In genomic region chr7:93231264-93231663, GRCh38 we compare ENCODE assay signal across 9 cellular contexts. TPM values are rescaled to one million over a fixed set of nuclear protein-coding genes. Genes with fewer than 3 reads are reported as not detected.
DNase-seq lines count a peak whose midpoint lies in the region; ATAC-seq, FAIRE-seq and TF ChIP-seq lines count a peak whose summit lies in the region.
"Had no signal": no experiment of that assay in that cellular context is flagged by ENCODE, and none has a peak within 500 bp of the region (broad histone marks: within the 10 kb centered on the region; RNA-seq: fewer than 3 reads in every experiment).

No MANE protein-coding gene starts in this region.

- intact Hi-C loops in IMR-90 (cut with micrococcal nuclease) (no loop called here), K562 (cut with micrococcal nuclease) (no loop called here)

- H2AFZ ChIP-seq in ACC112 (ENCODE audit: low read length, unreplicated experiment) (peak overlapping the region; percentile 61), IMR-90 (replicated peaks; ENCODE audit: low read length, poor library complexity) (no peak overlapping the region), K562 (ENCODE audit: low read depth, low read length) (peak overlapping the region; percentile 99)

- H3K9me3 ChIP-seq in IMR-90 (ENCODE audit: control insufficient read depth, insufficient read depth, low read length) (no peaks in the 10 kb centered on the region), K562 (replicated peaks; ENCODE audit: control insufficient read depth, insufficient read depth, low read depth, low read length) (no peaks in the 10 kb centered on the region), mononuclear cell (ENCODE audit: low read depth, low read length) (no peaks in the 10 kb centered on the region)

- H3K79me1 ChIP-seq in IMR-90 (ENCODE audit: low read depth in 1 of 2, low read length in 2 of 2), result peaks cover 16 to 25% of the 10 kb centered on the region in 2 experiments

- no peak overlapping the region for H3K56ac ChIP-seq in IMR-90 (ENCODE audit: extremely low read depth, insufficient read depth, low read length)

- H3K18ac ChIP-seq in IMR-90 (ENCODE audit: low read depth, low read length), result no peak overlapping the region

- no peak for TF ChIP-seq EP300 in K562 (IDR thresholded peaks at IDR 0.05; ENCODE audit: low read length)

- H3K79me2 ChIP-seq in ACC112 (ENCODE audit: control insufficient read depth, insufficient read depth, low read length, unreplicated experiment), result peaks cover 21% of the 10 kb centered on the region
- peaks cover 21% of the 10 kb centered on the region; the same call in 2 of the 3 replicates for H3K79me2 ChIP-seq in K562 (ENCODE audit: control insufficient read depth, insufficient read depth, low read length)

- H3K27ac ChIP-seq in ACC112 (ENCODE audit: low read depth, low read length), result no peak overlapping the region
- no peak overlapping the region for H3K27ac ChIP-seq in IMR-90 (ENCODE audit: insufficient read depth, low read length)
- 0 out of 3 replicates have a peak overlapping the region, but pooled peaks have one; percentile 66 for H3K27ac ChIP-seq in K562 (ENCODE audit: extremely low read depth, low read depth, low read length)

- no peak overlapping the region for H2BK15ac ChIP-seq in IMR-90 (ENCODE audit: low read depth, low read length)

- peaks cover 3% of the 10 kb centered on the region; the same call in 1 of the 2 replicates for H3K9me1 ChIP-seq in IMR-90 (ENCODE audit: insufficient read depth, low read length)
- no peaks in the 10 kb centered on the region for H3K9me1 ChIP-seq in K562 (ENCODE audit: control insufficient read depth, insufficient read depth, low read length)

- H3K36me3 ChIP-seq in ACC112 (ENCODE audit: insufficient read depth, low read length) (no peaks in the 10 kb centered on the region), IMR-90 (ENCODE audit: control insufficient read depth, insufficient read depth, low read length) (no peaks in the 10 kb centered on the region), K562 (ENCODE audit: control insufficient read depth, insufficient read depth, low read length) (no peaks in the 10 kb centered on the region)

- no peak overlapping the region for H4K91ac ChIP-seq in IMR-90 (ENCODE audit: insufficient read depth, low read depth, low read length)

- no peak overlapping the region for H2BK20ac ChIP-seq in IMR-90 (ENCODE audit: low read depth, low read length)

- TF ChIP-seq CTCF in IMR-90 (conservative IDR thresholded peaks at IDR 0.05; ENCODE audit: low read depth, low read length), result no peak
- TF ChIP-seq CTCF in K562 (IDR thresholded peaks at IDR 0.05 in 2 of 3, conservative IDR thresholded peaks at IDR 0.05 in 1 of 3; ENCODE audit: insufficient read depth in 2 of 3, low read depth in 1 of 3, low read length in 3 of 3), result no peak

- no peak overlapping the region for H3K9ac ChIP-seq in IMR-90 (ENCODE audit: low read depth, low read length)
- peak overlapping the region in 1 of 2 experiments; percentile 70; a peak in 2 of 4 replicates for H3K9ac ChIP-seq in K562 (ENCODE audit: insufficient read depth in 1 of 2, low read depth in 2 of 2, low read length in 2 of 2)

- H3K4me3 ChIP-seq in ACC112 (ENCODE audit: low read depth, low read length), result peak overlapping the region; percentile 84
- peak overlapping the region; percentile 80 for H3K4me3 ChIP-seq in IMR-90 (ENCODE audit: insufficient read depth, low read depth, low read length)
- H3K4me3 ChIP-seq in K562, result peak overlapping the region; percentile 62
- H3K4me3 ChIP-seq in mononuclear cell (ENCODE audit: low read length), result peak overlapping the region; percentile 84

- POLR2A ChIA-PET in IMR-90 (lab: Charles Lee; ENCODE audit: unreplicated experiment) (no interaction called here), K562 (lab: Yijun Ruan, JAX) (interaction anchor here (1.2 to 1.3 kb wide), 3 partner anchors 9 to 13 kb away, joined by 4 to 6 read pairs (median 4); no protein-coding TSS in a partner anchor)

- no peak for FAIRE-seq in K562 (lab: Jason Lieb, UNC)

- no peak overlapping the region for H3K23ac ChIP-seq in IMR-90 (ENCODE audit: low read depth, low read length)

- WGBS in IMR-90 (ENCODE audit: extremely low coverage in 2 of 2, insufficient read length in 1 of 2), 2 experiments, result no CpG with 5 or more reads among the region's 5 CpGs
- 9% methylated on average over 5 of the region's 5 CpGs for WGBS in K562 (ENCODE audit: insufficient coverage, low coverage, missing lambda C conversion rate)

- BruUV-seq in IMR-90 (replicated peaks; lab: Mats Ljungman, UMichigan), result no TSS peak
- no TSS peak for BruUV-seq in K562 (replicated peaks; lab: Mats Ljungman, UMichigan)

- H2AK5ac ChIP-seq in IMR-90 (ENCODE audit: low read depth, low read length), result no peak overlapping the region

- peak overlapping the region; percentile 77 for H3K4me2 ChIP-seq in IMR-90 (ENCODE audit: low read depth, low read length)
- peak overlapping the region; percentile 99 for H3K4me2 ChIP-seq in K562 (ENCODE audit: insufficient read depth, low read length)

- no peak overlapping the region for H2BK120ac ChIP-seq in IMR-90 (ENCODE audit: low read depth, low read length)

- dilution Hi-C loops in IMR-90 (cut with HindIII; ENCODE audit: low sequenced_read_pairs, unreplicated experiment), result no loop called here

- no peaks in the 10 kb centered on the region for H3K27me3 ChIP-seq in ACC112 (ENCODE audit: insufficient read depth, low read length)
- peaks cover 4% of the 10 kb centered on the region for H3K27me3 ChIP-seq in IMR-90 (ENCODE audit: control insufficient read depth, insufficient read depth, low read length)
- no peaks in the 10 kb centered on the region for H3K27me3 ChIP-seq in K562 (ENCODE audit: control insufficient read depth in 2 of 2, insufficient read depth in 2 of 2, low read length in 2 of 2)
- H3K27me3 ChIP-seq in mononuclear cell (ENCODE audit: insufficient read depth, low read length), result no peaks in the 10 kb centered on the region

- no peak overlapping the region for H3K14ac ChIP-seq in IMR-90 (replicated peaks; ENCODE audit: low read depth, low read length)

- TF ChIP-seq POLR2A in IMR-90 (IDR thresholded peaks at IDR 0.05; ENCODE audit: low read depth, low read length) (no peak), K562 (conservative IDR thresholded peaks at IDR 0.05) (no peak)

- H4K20me1 ChIP-seq in IMR-90 (ENCODE audit: insufficient read depth, low read length) (no peaks in the 10 kb centered on the region), K562 (replicated peaks; ENCODE audit: control insufficient read depth, insufficient read depth, low read length) (no peaks in the 10 kb centered on the region)

- no peak for TF ChIP-seq RAD21 in IMR-90 (IDR thresholded peaks at IDR 0.05; ENCODE audit: low read length)
- TF ChIP-seq RAD21 in K562 (CRISPR knock-in tag; conservative IDR thresholded peaks at IDR 0.05 in 1 of 2, IDR thresholded peaks at IDR 0.05 in 1 of 2), result no peak

- no peak overlapping the region; the same call in 1 of the 2 replicates for H4K5ac ChIP-seq in IMR-90 (ENCODE audit: low read depth, low read length)

- H3K4me1 ChIP-seq in ACC112 (ENCODE audit: control insufficient read depth, insufficient read depth, low read length, unreplicated experiment), result no peaks in the 10 kb centered on the region
- H3K4me1 ChIP-seq in IMR-90 (ENCODE audit: control insufficient read depth, insufficient read depth, low read length), result no peaks in the 10 kb centered on the region
- no peaks in the 10 kb centered on the region; a peak in 3 of 5 replicates for H3K4me1 ChIP-seq in K562 (replicated peaks in 1 of 2; ENCODE audit: control insufficient read depth in 2 of 2, insufficient read depth in 2 of 2, low read length in 2 of 2)
- peaks cover 14% of the 10 kb centered on the region for H3K4me1 ChIP-seq in mononuclear cell (ENCODE audit: insufficient read depth, low read length)

- no peak for DNase-seq in IMR-90
- DNase-seq in K562 (ENCODE audit: extremely low read depth in 1 of 4, low spot score in 3 of 4), result no peak
- DNase-seq in DMS 273 treated with DMSO at 0.1 percent for 48 hours (lab: John Stamatoyannopoulos, UW), result no peak
- no peak for DNase-seq in activated effector memory CD4-positive, alpha-beta T cell treated with anti-CD3 and anti-CD28 coated beads, Interleukin-2, amount 50 U/mL, for 16 hours
- no peak for DNase-seq in COR-L47 (lab: John Stamatoyannopoulos, UW)
- DNase-seq: activated CD4-positive, alpha-beta T cell treated with anti-CD3 and anti-CD28 coated beads, Interleukin-2, amount 50 U/mL, for 4 hours had no signal

- H2AK9ac ChIP-seq in IMR-90 (replicated peaks; ENCODE audit: low read depth, low read length, poor library complexity), result no peak overlapping the region

- in situ Hi-C loops in IMR-90 (cut with MboI; ENCODE audit: low sequenced_read_pairs), result loop anchor here (25.0 kb wide), 1 partner anchor 981 kb away; no protein-coding TSS in a partner anchor
- in situ Hi-C loops in K562 (cut with MboI), result no loop called here

- CTCF ChIA-PET in IMR-90 (lab: Yijun Ruan, JAX), result interaction anchor here (2.2 kb wide), 1 partner anchor 138 kb away, joined by 9 read pairs; no protein-coding TSS in a partner anchor
- CTCF ChIA-PET in K562 (lab: Yijun Ruan, JAX; ENCODE audit: low intra/inter-chr PET ratio), result no interaction called here

- no peak overlapping the region for H3K4ac ChIP-seq in IMR-90 (ENCODE audit: low read depth, low read length)

- ATAC-seq in IMR-90 (ENCODE audit: low read depth) (no peak), K562 (no peak), GM21619 (IDR thresholded peaks at IDR 0.05; ENCODE audit: unreplicated experiment) (no peak)

- peak overlapping the region; percentile 89 to 100 for H4K8ac ChIP-seq in IMR-90 (ENCODE audit: low read depth in 2 of 2, low read length in 2 of 2)

- no peak overlapping the region for H2BK5ac ChIP-seq in IMR-90 (ENCODE audit: low read depth, low read length, poor library complexity, severe bottlenecking)

RNA-seq across cellular contexts. Expression of gene VPS50, which starts 0.9 kb away (rescaled TPM):
- total RNA-seq in IMR-90 (2012; rRNA removed) (22.0 and 26.7 TPM in 2 replicates), K562 (2014; rRNA removed) (15.8 TPM in 2 replicates), K562 (2014; rRNA removed; fragmentation: Illumina TruSeq; extraction: Trizol) (29.4 and 33.8 TPM in 2 replicates), K562 (2015; rRNA removed; fragmentation: Illumina TruSeq; extraction: Trizol) (20.5 and 24.6 TPM in 2 replicates), K562 (2021) (21.7 and 24.6 TPM in 2 replicates), mononuclear cell (27.4 TPM)
- polyA plus RNA-seq in IMR-90 (2012; rRNA removed) (6.2 and 7.1 TPM in 2 replicates), K562 (2011; rRNA removed) (16.1 and 22.9 TPM in 2 replicates), K562 (2014; fragmentation: Illumina TruSeq; extraction: Trizol) (15.3 and 16.7 TPM in 2 replicates), K562 (2014; fragmentation: Nextera tagmentation; extraction: Ambion mirVana) (10 to 100 TPM; 10.5 to 14.9 TPM), K562 (2014; rRNA removed) (10.5 and 10.7 TPM in 2 replicates)
- polyA plus RNA-seq in IMR-90 (2012; cell fraction: cytosol; rRNA removed), result 1.9 and 8.0 TPM in 2 replicates
- polyA plus RNA-seq in IMR-90 (2012; cell fraction: nucleus; rRNA removed; ENCODE audit: low replicate concordance), result 1.7 and 16.4 TPM in 2 replicates
- total RNA-seq in K562 (2011; cell fraction: chromatin; rRNA removed; ENCODE audit: low replicate concordance), result 24.2 and 68.9 TPM in 2 replicates
- 6.7 and 9.7 TPM in 2 replicates for total RNA-seq in K562 (2011; cell fraction: nucleolus; rRNA removed)
- total RNA-seq in K562 (2011; cell fraction: nucleoplasm; rRNA removed), result 22.9 and 30.3 TPM in 2 replicates
- polyA plus RNA-seq in K562 (2011; cell fraction: cytosol; rRNA removed), result 3.6 and 4.6 TPM in 2 replicates
- 14.4 and 21.9 TPM in 2 replicates for polyA plus RNA-seq in K562 (2011; cell fraction: nucleus; rRNA removed)
- 8.7 and 9.5 TPM in 2 replicates for polyA plus RNA-seq in K562 (2012)
- 42.8 and 53.3 TPM in 2 replicates for polyA minus RNA-seq in K562 (2011; rRNA and poly(A)+ RNA removed)
- polyA minus RNA-seq in K562 (2011; cell fraction: cytosol; rRNA and poly(A)+ RNA removed), result 9.6 and 11.5 TPM in 2 replicates
- 27.5 and 46.8 TPM in 2 replicates for polyA minus RNA-seq in K562 (2011; cell fraction: nucleus; rRNA and poly(A)+ RNA removed)

RNA-seq across cellular contexts. Expression of gene HEPACAM2, which starts 5.0 kb away (rescaled TPM):
- total RNA-seq in IMR-90 (2012; rRNA removed), result under 0.01 and 0.28 TPM in 2 replicates
- 0.05 TPM in 1 of 2 replicates, not detected in the other for polyA plus RNA-seq in IMR-90 (2012; rRNA removed)
- polyA plus RNA-seq in IMR-90 (2012; cell fraction: cytosol; rRNA removed), result not detected in 2 replicates
- polyA plus RNA-seq in IMR-90 (2012; cell fraction: nucleus; rRNA removed; ENCODE audit: low replicate concordance), result not detected in 2 replicates
- 2.3 and 6.4 TPM in 2 replicates for total RNA-seq in K562 (2011; cell fraction: chromatin; rRNA removed; ENCODE audit: low replicate concordance)
- total RNA-seq in K562 (2011; cell fraction: nucleolus; rRNA removed), result 2.3 and 3.6 TPM in 2 replicates
- total RNA-seq in K562 (2011; cell fraction: nucleoplasm; rRNA removed), result 3.8 and 4.1 TPM in 2 replicates
- total RNA-seq in K562 (2014; rRNA removed), result 2.8 TPM in 2 replicates
- total RNA-seq in K562 (2014; rRNA removed; fragmentation: Illumina TruSeq; extraction: Trizol), result 4.0 and 5.5 TPM in 2 replicates
- total RNA-seq in K562 (2015; rRNA removed; fragmentation: Illumina TruSeq; extraction: Trizol), result 2.4 and 2.5 TPM in 2 replicates
- 2.0 and 2.8 TPM in 2 replicates for total RNA-seq in K562 (2021)
- polyA plus RNA-seq in K562 (2011; rRNA removed), result 4.0 and 23.6 TPM in 2 replicates
- 2.3 and 15.2 TPM in 2 replicates for polyA plus RNA-seq in K562 (2011; cell fraction: cytosol; rRNA removed)
- 5.1 and 30.7 TPM in 2 replicates for polyA plus RNA-seq in K562 (2011; cell fraction: nucleus; rRNA removed)
- 1.5 and 4.2 TPM in 2 replicates for polyA plus RNA-seq in K562 (2012)
- polyA plus RNA-seq in K562 (2014; fragmentation: Illumina TruSeq; extraction: Trizol), result 5.4 and 6.5 TPM in 2 replicates
- 1 to 10 TPM; 3.9 to 6.0 TPM for polyA plus RNA-seq in K562 (2014; fragmentation: Nextera tagmentation; extraction: Ambion mirVana)
- polyA plus RNA-seq in K562 (2014; rRNA removed), result 3.6 and 4.7 TPM in 2 replicates
- 3.4 and 28.1 TPM in 2 replicates for polyA minus RNA-seq in K562 (2011; rRNA and poly(A)+ RNA removed)
- polyA minus RNA-seq in K562 (2011; cell fraction: cytosol; rRNA and poly(A)+ RNA removed), result 1.1 and 6.2 TPM in 2 replicates
- 3.8 and 29.0 TPM in 2 replicates for polyA minus RNA-seq in K562 (2011; cell fraction: nucleus; rRNA and poly(A)+ RNA removed)
- total RNA-seq in mononuclear cell, result not detected
